ENCODE assay signal across 7 cellular contexts in the genomic region with DNA sequence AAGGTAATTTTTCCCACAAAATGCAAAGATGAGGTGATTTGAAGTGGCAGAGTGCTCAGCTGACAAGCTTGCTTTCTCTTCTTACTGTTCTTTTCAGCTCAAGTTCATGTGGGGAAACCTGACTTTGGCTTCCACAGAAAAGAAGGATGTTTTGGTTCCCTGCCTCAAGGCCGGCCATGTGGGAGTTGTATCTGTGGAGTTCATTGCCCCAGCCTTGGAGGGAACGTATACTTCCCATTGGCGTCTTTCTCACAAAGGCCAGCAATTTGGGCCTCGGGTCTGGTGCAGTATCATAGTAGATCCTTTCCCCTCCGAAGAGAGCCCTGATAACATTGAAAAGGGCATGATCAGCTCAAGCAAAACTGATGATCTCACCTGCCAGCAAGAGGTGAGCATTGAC. TPM values are rescaled to one million over a fixed set of nuclear protein-coding genes. Genes with fewer than 3 reads are reported as not detected.
"Had no signal": no experiment of that assay in that cellular context is flagged by ENCODE, and none has a peak within 500 bp of the region (broad histone marks: within the 10 kb centered on the region; RNA-seq: fewer than 3 reads in every experiment).

No MANE protein-coding gene starts in this region.

- H3K4me3 Mint-ChIP-seq: H9, IgD-negative memory B cell had no signal

- H3K9ac ChIP-seq: GM23248 had no signal

- DNase-seq: GM23248, GOT3, H9, HCEC 1CT had no signal

- H3K27ac Mint-ChIP-seq: IgD-negative memory B cell had no signal

- H3K4me1 Mint-ChIP-seq: H9 had no signal

- H2AFZ ChIP-seq: GM23248 had no signal

- H3K27me3 Mint-ChIP-seq: IgD-negative memory B cell had no signal

- H3K27ac ChIP-seq: GM23248 had no signal

- H3K9me3 Mint-ChIP-seq: H9, IgD-negative memory B cell had no signal

- H3K4me3 ChIP-seq: GM23248 had no signal

RNA-seq across cellular contexts. Expression of a gene that starts 35.2 kb away (rescaled TPM):
- total RNA-seq: GM23248, H4, H9, HT-29 had no signal

RNA-seq across cellular contexts. Expression of a gene that starts 40.5 kb away (rescaled TPM):
- total RNA-seq: GM23248, H4, HT-29 had no signal
- polyA plus RNA-seq: IgD-negative memory B cell had no signal
